8 cellular contexts compared by ENCODE assay signal in the genomic region with DNA sequence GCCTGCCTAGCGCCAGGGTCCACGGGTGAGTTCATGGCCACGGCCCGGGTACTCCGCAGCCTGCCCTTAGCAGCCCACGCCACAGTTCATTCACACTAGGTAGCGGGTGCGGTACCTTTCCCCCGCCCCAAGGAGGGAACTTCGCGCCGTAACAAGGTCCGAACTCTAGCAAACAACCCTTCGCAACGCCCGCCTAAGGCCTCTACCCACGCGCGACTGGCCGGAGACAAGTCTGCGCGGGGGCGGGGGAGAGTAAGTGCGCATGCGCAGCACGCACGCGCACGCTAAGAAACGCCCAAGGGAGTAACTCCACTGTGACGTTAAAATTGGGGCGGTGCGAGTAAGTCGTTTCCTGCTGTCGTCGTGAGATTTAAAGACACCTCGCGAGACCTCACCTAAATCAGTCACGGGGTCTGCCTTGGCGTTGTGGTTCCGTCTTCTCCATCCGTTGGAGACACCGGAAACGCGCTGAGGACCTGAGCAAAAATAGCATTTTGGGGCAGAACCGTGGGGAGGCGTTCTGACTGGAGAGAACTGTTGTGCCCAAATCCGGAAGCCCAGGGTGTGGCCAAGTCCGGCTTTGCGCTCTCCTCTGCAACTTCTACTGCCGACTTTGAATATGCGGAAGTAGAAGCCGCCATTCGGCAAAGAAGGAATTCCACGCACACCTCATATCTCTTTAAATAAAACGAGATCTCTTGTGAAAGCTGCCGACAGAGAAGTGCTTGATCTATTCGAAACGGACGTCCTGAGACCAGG. TPM values are rescaled to one million over a fixed set of nuclear protein-coding genes. Genes with fewer than 3 reads are reported as not detected.
DNase-seq lines count a peak whose midpoint lies in the region; ATAC-seq and TF ChIP-seq lines count a peak whose summit lies in the region.

A gene with protein sequence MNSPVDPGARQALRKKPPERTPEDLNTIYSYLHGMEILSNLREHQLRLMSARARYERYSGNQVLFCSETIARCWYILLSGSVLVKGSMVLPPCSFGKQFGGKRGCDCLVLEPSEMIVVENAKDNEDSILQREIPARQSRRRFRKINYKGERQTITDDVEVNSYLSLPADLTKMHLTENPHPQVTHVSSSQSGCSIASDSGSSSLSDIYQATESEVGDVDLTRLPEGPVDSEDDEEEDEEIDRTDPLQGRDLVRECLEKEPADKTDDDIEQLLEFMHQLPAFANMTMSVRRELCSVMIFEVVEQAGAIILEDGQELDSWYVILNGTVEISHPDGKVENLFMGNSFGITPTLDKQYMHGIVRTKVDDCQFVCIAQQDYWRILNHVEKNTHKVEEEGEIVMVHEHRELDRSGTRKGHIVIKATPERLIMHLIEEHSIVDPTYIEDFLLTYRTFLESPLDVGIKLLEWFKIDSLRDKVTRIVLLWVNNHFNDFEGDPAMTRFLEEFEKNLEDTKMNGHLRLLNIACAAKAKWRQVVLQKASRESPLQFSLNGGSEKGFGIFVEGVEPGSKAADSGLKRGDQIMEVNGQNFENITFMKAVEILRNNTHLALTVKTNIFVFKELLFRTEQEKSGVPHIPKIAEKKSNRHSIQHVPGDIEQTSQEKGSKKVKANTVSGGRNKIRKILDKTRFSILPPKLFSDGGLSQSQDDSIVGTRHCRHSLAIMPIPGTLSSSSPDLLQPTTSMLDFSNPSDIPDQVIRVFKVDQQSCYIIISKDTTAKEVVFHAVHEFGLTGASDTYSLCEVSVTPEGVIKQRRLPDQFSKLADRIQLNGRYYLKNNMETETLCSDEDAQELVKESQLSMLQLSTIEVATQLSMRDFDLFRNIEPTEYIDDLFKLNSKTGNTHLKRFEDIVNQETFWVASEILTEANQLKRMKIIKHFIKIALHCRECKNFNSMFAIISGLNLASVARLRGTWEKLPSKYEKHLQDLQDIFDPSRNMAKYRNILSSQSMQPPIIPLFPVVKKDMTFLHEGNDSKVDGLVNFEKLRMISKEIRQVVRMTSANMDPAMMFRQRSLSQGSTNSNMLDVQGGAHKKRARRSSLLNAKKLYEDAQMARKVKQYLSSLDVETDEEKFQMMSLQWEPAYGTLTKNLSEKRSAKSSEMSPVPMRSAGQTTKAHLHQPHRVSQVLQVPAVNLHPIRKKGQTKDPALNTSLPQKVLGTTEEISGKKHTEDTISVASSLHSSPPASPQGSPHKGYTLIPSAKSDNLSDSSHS (N-terminal part only) (minus strand): TSS at position 234 of the 759 bp plus-strand sequence. CDS start 199 bp downstream, at position 35.

- H3K4me1 ChIP-seq in GM23338 (ENCODE audit: insufficient read depth) = peaks cover 35% of the 10 kb centered on the region

- H3K4me1 Mint-ChIP-seq in GM23338 (peaks cover 4% of the 10 kb centered on the region), naive B cell (peaks cover 27 to 43% (median 30%) of the 10 kb centered on the region in 3 donors)
- peaks cover 24% of the 10 kb centered on the region for H3K4me1 Mint-ChIP-seq in stimulated activated memory B cell treated with anti-CD40 and anti-IgM and Interleukin-4, amounts not matched to agents 10 μg/mL and 1 μg/mL and 100 μg/mL, for 72 hours

- peak within 1 kb of the TSS; percentile 99 for H3K27ac ChIP-seq in GM23338 (ENCODE audit: low read depth)

- peak within 1 kb of the TSS; percentile 68; the same call in 1 of the 2 replicates for H2AFZ ChIP-seq in GM23338

- no peak for TF ChIP-seq CTCF in GM23338 (conservative IDR thresholded peaks at IDR 0.05; ENCODE audit: low read depth in 2 of 2)

- H3K27ac Mint-ChIP-seq in GM23338 (peak within 1 kb of the TSS; percentile 98), naive B cell (peak within 1 kb of the TSS in 5 of 6 donors; percentile 98 to 100 (median 99))
- peak within 1 kb of the TSS; percentile 97 for H3K27ac Mint-ChIP-seq in stimulated activated memory B cell treated with anti-CD40 and anti-IgM and Interleukin-4, amounts not matched to agents 10 μg/mL and 1 μg/mL and 100 μg/mL, for 72 hours

- H3K4me3 ChIP-seq in GM23338 = peak within 1 kb of the TSS; percentile 73

- no peaks in the 10 kb centered on the region for H3K36me3 Mint-ChIP-seq in GM23338 (ENCODE audit: low read depth)
- H3K36me3 Mint-ChIP-seq in naive B cell = no peaks in the 10 kb centered on the region
- no peaks in the 10 kb centered on the region for H3K36me3 Mint-ChIP-seq in stimulated activated memory B cell treated with anti-CD40 and anti-IgM and Interleukin-4, amounts not matched to agents 10 μg/mL and 1 μg/mL and 100 μg/mL, for 72 hours

- peaks cover 46% of the 10 kb centered on the region for H3K79me2 ChIP-seq in GM23338 (replicated peaks; ENCODE audit: insufficient read depth)

- H3K9me3 Mint-ChIP-seq in GM23338 = no peaks in the 10 kb centered on the region; the same call in 2 of the 3 replicates
- H3K9me3 Mint-ChIP-seq in naive B cell = no peaks in the 10 kb centered on the region
- H3K9me3 Mint-ChIP-seq in stimulated activated memory B cell treated with anti-CD40 and anti-IgM and Interleukin-4, amounts not matched to agents 10 μg/mL and 1 μg/mL and 100 μg/mL, for 72 hours = no peaks in the 10 kb centered on the region

- peak within 1 kb of the TSS; percentile 80 for H3K4me2 ChIP-seq in GM23338

- peaks cover 7% of the 10 kb centered on the region for H3F3A ChIP-seq in GM23338 (replicated peaks; ENCODE audit: low read depth)

- H3K27me3 Mint-ChIP-seq in GM23338 (ENCODE audit: insufficient read depth, low read depth, poor library complexity) (peaks cover 7% of the 10 kb centered on the region), naive B cell (no peaks in the 10 kb centered on the region)
- H3K27me3 Mint-ChIP-seq in stimulated activated memory B cell treated with anti-CD40 and anti-IgM and Interleukin-4, amounts not matched to agents 10 μg/mL and 1 μg/mL and 100 μg/mL, for 72 hours = no peaks in the 10 kb centered on the region

- H3K9me2 ChIP-seq in GM23338 (ENCODE audit: insufficient read depth) = no peaks in the 10 kb centered on the region

- DNase-seq in Daoy (ENCODE audit: low read depth) (peak; percentile 100), GM23338 (ENCODE audit: low spot score) (peak; percentile 99), LHCN-M2 (ENCODE audit: low read depth) (peak; percentile 100), RPMI8226 (peak; percentile 99), fibroblast of gingiva (ENCODE audit: low read depth) (peak; percentile 100), naive B cell (peak; percentile 98)
- DNase-seq in activated T-helper 1 cell treated with anti-CD3 and anti-CD28 coated beads, Interleukin-2, amount 50 U/mL, for 16 hours (ENCODE audit: low read depth in 1 of 2, low spot score in 1 of 2) = peak; percentile 89 to 93

- H3K4me3 Mint-ChIP-seq in GM23338 (peak within 1 kb of the TSS; percentile 98), naive B cell (peak within 1 kb of the TSS in 7 of 8 donors; percentile 87 to 100 (median 98))
- peak within 1 kb of the TSS; percentile 97 for H3K4me3 Mint-ChIP-seq in stimulated activated memory B cell treated with anti-CD40 and anti-IgM and Interleukin-4, amounts not matched to agents 10 μg/mL and 1 μg/mL and 100 μg/mL, for 72 hours

- H4K20me1 ChIP-seq in GM23338 (replicated peaks; ENCODE audit: insufficient read depth) = peaks cover 4% of the 10 kb centered on the region

- ATAC-seq in GM23338 = peak; percentile 90
- peak; percentile 81 to 83 for ATAC-seq in naive B cell (ENCODE audit: low read depth in 2 of 2)
- peak; percentile 97 for ATAC-seq in stimulated activated memory B cell treated with anti-CD40 and anti-IgM and Interleukin-4, amounts not matched to agents 10 μg/mL and 1 μg/mL and 100 μg/mL, for 72 hours

- no peaks in the 10 kb centered on the region for H3K36me3 ChIP-seq in GM23338 (ENCODE audit: insufficient read depth)

- no peaks in the 10 kb centered on the region for H3K27me3 ChIP-seq in GM23338 (ENCODE audit: insufficient read depth)

TF ChIP-seq in GM23338, 12 proteins besides CTCF, POLR2A, EP300 and RAD21 (continues in another document):
- TF ChIP-seq STAT1 (IDR thresholded peaks at IDR 0.05; ENCODE audit: unreplicated experiment) = no peak
- TF ChIP-seq JUNB (IDR thresholded peaks at IDR 0.05; ENCODE audit: unreplicated experiment) = no peak
- TF ChIP-seq, protein P1, sequence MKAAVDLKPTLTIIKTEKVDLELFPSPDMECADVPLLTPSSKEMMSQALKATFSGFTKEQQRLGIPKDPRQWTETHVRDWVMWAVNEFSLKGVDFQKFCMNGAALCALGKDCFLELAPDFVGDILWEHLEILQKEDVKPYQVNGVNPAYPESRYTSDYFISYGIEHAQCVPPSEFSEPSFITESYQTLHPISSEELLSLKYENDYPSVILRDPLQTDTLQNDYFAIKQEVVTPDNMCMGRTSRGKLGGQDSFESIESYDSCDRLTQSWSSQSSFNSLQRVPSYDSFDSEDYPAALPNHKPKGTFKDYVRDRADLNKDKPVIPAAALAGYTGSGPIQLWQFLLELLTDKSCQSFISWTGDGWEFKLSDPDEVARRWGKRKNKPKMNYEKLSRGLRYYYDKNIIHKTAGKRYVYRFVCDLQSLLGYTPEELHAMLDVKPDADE (IDR thresholded peaks at IDR 0.05) = peak; percentile 63; the same call in 1 of the 2 replicates
- TF ChIP-seq CREB1 (CRISPR knock-in tag; IDR thresholded peaks at IDR 0.05; ENCODE audit: low read depth) = peak; percentile 77
- no peak for TF ChIP-seq ZNF114 (CRISPR knock-in tag; IDR thresholded peaks at IDR 0.05)
- peak; percentile 95 for TF ChIP-seq POLR2AphosphoS5 (IDR thresholded peaks at IDR 0.05; ENCODE audit: low read depth)
- no peak for TF ChIP-seq EZH2 (IDR thresholded peaks at IDR 0.05; ENCODE audit: low read depth, unreplicated experiment)
- TF ChIP-seq NANOG (IDR thresholded peaks at IDR 0.05; ENCODE audit: borderline replicate concordance) = no peak

RNA-seq across cellular contexts. Expression of the gene that starts here (rescaled TPM):
- 9.7 and 18.5 TPM in 2 replicates for total RNA-seq in Daoy (2014; rRNA removed; shearing (Covaris generic))
- 19.7 and 20.3 TPM in 2 replicates for total RNA-seq in GM23338 (2014; rRNA removed; shearing (Covaris generic))
- 7.9 and 9.5 TPM in 2 replicates for polyA plus RNA-seq in GM23338 (2016; fragmentation: Nextera tagmentation; extraction: Ambion mirVana)
- total RNA-seq in LHCN-M2 (2014; rRNA removed) = 10.6 and 12.4 TPM in 2 replicates
- polyA plus RNA-seq in LHCN-M2 (2012) = 1.8 TPM
- 10 to 100 TPM; 15.3 to 28.3 (median 23.3) TPM for polyA plus RNA-seq in naive B cell (ENCODE audit: low read depth in 6 of 6)

Comparison
In these comparisons a context has a peak if more than half of its experiments do, and no peak if none do; other contexts are left out.
1. Peak in every context shown above with its lines: DNase-seq, ATAC-seq, H3K4me3 ChIP-seq and H3K27ac ChIP-seq.